Comparison of ENCODE assay signal across 14 cellular contexts in genomic region chr11:108994887-108995286, GRCh38.
"Had no signal": no experiment of that assay in that cellular context is flagged by ENCODE, and none has a peak within 500 bp of the region (broad histone marks: within the 10 kb centered on the region; RNA-seq: fewer than 3 reads in every experiment).

No MANE protein-coding gene starts in this region.

- H3K27me3 ChIP-seq: gastrocnemius medialis, heart right ventricle, right lobe of liver, upper lobe of left lung had no signal

- H3K9me3 ChIP-seq: gastrocnemius medialis, right lobe of liver had no signal

- H3K4me1 ChIP-seq: gastrocnemius medialis, left ventricle myocardium inferior, psoas muscle, right lobe of liver, upper lobe of left lung had no signal

- DNase-seq: activated B cell treated with CpG ODN at 0.5 μM for 24 hours; activated CD4-positive, alpha-beta T cell treated with anti-CD3 and anti-CD28 coated beads, Interleukin-2, amount 10 ng/mL, durations not matched to agents 24 days and 14 days; activated naive CD4-positive, alpha-beta T cell treated with anti-CD3 and anti-CD28 coated beads for 36 hours; activated T-cell treated with anti-CD3 and anti-CD28 coated beads for 4 hours; gastrocnemius medialis; heart right ventricle; islet precursor cell; left ventricle myocardium inferior; mesenchymal stem cell; psoas muscle; right lobe of liver; stimulated activated naive CD8-positive, alpha-beta T cell treated with anti-CD3 and anti-CD28 coated beads, Interleukin-15, Interleukin-2, amounts not matched to agents 100 U/mL and 50 U/mL, for 24 hours; T1000; upper lobe of left lung had no signal

- H3K4me3 ChIP-seq: gastrocnemius medialis, heart right ventricle, left ventricle myocardium inferior, psoas muscle, right lobe of liver, upper lobe of left lung had no signal

- H3K27ac ChIP-seq: gastrocnemius medialis, heart right ventricle, left ventricle myocardium inferior, psoas muscle, right lobe of liver, upper lobe of left lung had no signal

- H3K36me3 ChIP-seq: gastrocnemius medialis, heart right ventricle, left ventricle myocardium inferior, right lobe of liver, upper lobe of left lung had no signal
